Comparison of ENCODE assay signal across 25 cellular contexts in genomic region chr2:930935-931334, GRCh38. TPM values are rescaled to one million over a fixed set of nuclear protein-coding genes. Genes with fewer than 3 reads are reported as not detected.
"Had no signal": no experiment of that assay in that cellular context is flagged by ENCODE, and none has a peak within 500 bp of the region (broad histone marks: within the 10 kb centered on the region; RNA-seq: fewer than 3 reads in every experiment).

No MANE protein-coding gene starts in this region.

- H3K4me1 ChIP-seq: colonic mucosa, esophagus squamous epithelium, gastrocnemius medialis, heart right ventricle, left lung, lower lobe of right lung had no signal

- DNase-seq: colonic mucosa; cortex of kidney; effector CD8-positive, alpha-beta T cell; effector memory CD8-positive, alpha-beta T cell; erythroblast; esophagus squamous epithelium; foreskin fibroblast; foreskin melanocyte; gastrocnemius medialis; glutamatergic neuron; head of caudate nucleus; heart right ventricle; hippocampal formation; islet precursor cell; kidney; kidney glomerular epithelial cell; left lung; left ventricle myocardium superior; lower lobe of right lung; mesenchymal stem cell had no signal

- H3K27me3 ChIP-seq: colonic mucosa, esophagus squamous epithelium, gastrocnemius medialis, left lung had no signal

- H3K9me3 ChIP-seq: colonic mucosa, esophagus squamous epithelium, gastrocnemius medialis, heart right ventricle, left lung, lower lobe of right lung had no signal

- H3K27ac ChIP-seq: colonic mucosa, epithelial cell of prostate, esophagus squamous epithelium, gastrocnemius medialis, heart right ventricle, left lung, lower lobe of right lung had no signal

- H3K36me3 ChIP-seq: colonic mucosa, esophagus squamous epithelium, gastrocnemius medialis, heart right ventricle, left lung, lower lobe of right lung had no signal

- ATAC-seq: effector memory CD8-positive, alpha-beta T cell; esophagus mucosa; gastrocnemius medialis; heart right ventricle; left lung; left ventricle myocardium superior; lower lobe of right lung had no signal

- H3K4me3 ChIP-seq: colonic mucosa, esophagus squamous epithelium, gastrocnemius medialis, heart right ventricle, left lung, lower lobe of right lung had no signal

- FAIRE-seq: endometrium, kidney had no signal

RNA-seq across cellular contexts. Expression of gene SNTG2, which starts 19.7 kb away (rescaled TPM):
- total RNA-seq: dermis microvascular lymphatic vessel endothelial cell, mesothelial cell of epicardium had no signal
